Comparison of ENCODE assay signal across 9 cellular contexts in genomic region chr6:49517919-49518318, GRCh38. TPM values are rescaled to one million over a fixed set of nuclear protein-coding genes. Genes with fewer than 3 reads are reported as not detected.
"Had no signal": no experiment of that assay in that cellular context is flagged by ENCODE, and none has a peak within 500 bp of the region (broad histone marks: within the 10 kb centered on the region; RNA-seq: fewer than 3 reads in every experiment).

No MANE protein-coding gene starts in this region.

- ATAC-seq: GM12878 had no signal

- H3K4me3 ChIP-seq: GM12878 had no signal

- FAIRE-seq: G401.6, GM12878, GM12891, GM12892, GM18507, GM19239 had no signal

- DNase-seq: GDM1, GF-D8 had no signal

RNA-seq across cellular contexts. Expression of gene GLYATL3, which starts 18.2 kb away (rescaled TPM):
- total RNA-seq: G401, GM12878 had no signal
- polyA plus RNA-seq: GM12878 had no signal

RNA-seq across cellular contexts. Expression of gene C6orf141, which starts 32.5 kb away (rescaled TPM):
- total RNA-seq: GM12878 had no signal
